In genomic region chr4:120877021-120877420, GRCh38 we compare ENCODE assay signal across 22 cellular contexts. TPM values are rescaled to one million over a fixed set of nuclear protein-coding genes. Genes with fewer than 3 reads are reported as not detected.
DNase-seq lines count a peak whose midpoint lies in the region; ATAC-seq, FAIRE-seq and TF ChIP-seq lines count a peak whose summit lies in the region.
"Had no signal": no experiment of that assay in that cellular context is flagged by ENCODE, and none has a peak within 500 bp of the region (broad histone marks: within the 10 kb centered on the region; RNA-seq: fewer than 3 reads in every experiment).

No MANE protein-coding gene starts in this region.

- ATAC-seq in left colon (peak; percentile 99), HG02938 (IDR thresholded peaks at IDR 0.05; ENCODE audit: unreplicated experiment) (no peak), T-cell (replicated peaks in 1 of 4) (no peak)
- ATAC-seq: A549, GM12878, K562 had no signal

- H3K4me1 ChIP-seq in colonic mucosa = no peaks in the 10 kb centered on the region
- H3K4me1 ChIP-seq: A549, HAP-1 had no signal

- no peaks in the 10 kb centered on the region for H3K36me3 ChIP-seq in colonic mucosa
- H3K36me3 ChIP-seq: HAP-1 had no signal

- FAIRE-seq in RCC 7860 (lab: Jason Lieb, UNC) = no peak
- FAIRE-seq: A549, GM12878, K562 had no signal

- DNase-seq in COLO829 (ENCODE audit: low spot score) = peak; percentile 67
- DNase-seq in HuH-7 (ENCODE audit: low spot score) = peak; percentile 4
- no peak for DNase-seq in colonic mucosa
- DNase-seq in left colon = no peak
- no peak for DNase-seq in T-cell
- no peak for DNase-seq in NCI-H2029 treated with DMSO at 0.1 percent for 48 hours (lab: John Stamatoyannopoulos, UW)
- no peak for DNase-seq in RCC 7860 (ENCODE audit: low spot score)
- DNase-seq: AML-193; CD4-positive, alpha-beta T cell; DMS153; DMS79; GF-D8; GM23248; HFFc6; IMR-90 had no signal

- H3K27ac Mint-ChIP-seq in T-cell = no peak overlapping the region
- H3K27ac Mint-ChIP-seq: CD4-positive, alpha-beta T cell; HFFc6 had no signal

- CTCF ChIA-PET in T-cell (lab: Charles Lee) = no interaction called here

- no peaks in the 10 kb centered on the region for H3K27me3 ChIP-seq in colonic mucosa

- H3K9ac ChIP-seq in colonic mucosa (ENCODE audit: low read depth in 2 of 2, low read length in 2 of 2) = no peak overlapping the region
- H3K9ac ChIP-seq: GM23248 had no signal

- no peak for TF ChIP-seq CTCF in colonic mucosa (IDR thresholded peaks at IDR 0.05)

- H3K9me3 ChIP-seq in colonic mucosa = no peaks in the 10 kb centered on the region
- H3K9me3 ChIP-seq: A549, HAP-1 had no signal

- H3K4me3 ChIP-seq in colonic mucosa = no peak overlapping the region
- H3K4me3 ChIP-seq: A549, GM12878, GM23248, HAP-1, K562 had no signal

- peak overlapping the region; percentile 58 for H3K27ac ChIP-seq in colonic mucosa
- H3K27ac ChIP-seq: 22Rv1, A549, C4-2B, GM23248 had no signal

- no peaks in the 10 kb centered on the region for H3K4me1 Mint-ChIP-seq in T-cell

- POLR2A ChIA-PET in T-cell (lab: Charles Lee) = no interaction called here

- intact Hi-C loops in colonic mucosa (cut with DNase I) (no loop called here), left colon (cut with DNase I, micrococcal nuclease) (no loop called here)

- H3K9me3 Mint-ChIP-seq in T-cell = peaks cover 0 to 5% (median 0%) of the 10 kb centered on the region in 3 donors
- H3K9me3 Mint-ChIP-seq: CD4-positive, alpha-beta T cell had no signal

- H3K27me3 Mint-ChIP-seq in T-cell = no peaks in the 10 kb centered on the region

- H3K36me3 Mint-ChIP-seq in T-cell = no peaks in the 10 kb centered on the region

- H3K4me3 Mint-ChIP-seq in T-cell = no peak overlapping the region
- H3K4me3 Mint-ChIP-seq: CD4-positive, alpha-beta T cell; HFFc6 had no signal

RNA-seq across cellular contexts. Expression of gene PRDM5, which starts 45.5 kb away (rescaled TPM):
- total RNA-seq in colonic mucosa = 1 to 10 TPM; 9.2 to 9.3 TPM
- 1 to 10 TPM; 7.0 to 7.4 TPM for total RNA-seq in left colon
- total RNA-seq in T-cell = 1 to 10 TPM in 2 of 5 donors, under 1 TPM in 2, not detected in 1; 0.47 to 1.4 (median 0.86) TPM
- total RNA-seq: GM12878, K562 had no signal

Comparison
In these comparisons a context has a peak if more than half of its experiments do, and no peak if none do; other contexts are left out.
1. DNase-seq: peak in COLO829 (single experiment) and HuH-7 (single experiment); none in colonic mucosa (single experiment), left colon (0 of 2), T-cell (0 of 34), NCI-H2029 treated with DMSO at 0.1 percent for 48 hours (single experiment) and RCC 7860 (single experiment).